In the genomic region with DNA sequence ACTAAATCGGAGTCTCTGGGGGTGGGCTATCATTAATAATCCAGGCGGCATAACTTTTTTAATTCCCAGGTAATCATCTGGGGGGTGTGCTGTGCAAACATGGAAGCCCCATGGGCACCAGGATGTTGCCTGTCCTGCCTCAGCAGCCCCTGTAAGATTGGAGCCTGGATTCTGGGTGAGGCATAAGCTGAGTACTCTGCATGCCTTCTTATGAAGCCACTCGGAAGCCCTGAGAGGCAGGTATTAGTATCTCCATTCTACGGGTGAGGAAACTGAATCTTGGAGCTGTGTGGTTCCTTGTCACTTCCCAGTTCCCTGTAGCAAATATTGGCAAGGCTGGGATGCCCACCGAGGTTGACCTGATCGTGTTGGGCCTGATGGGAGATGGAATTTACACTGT, we compare ENCODE assay signal across 1 cellular context.
TF ChIP-seq lines count a peak whose summit lies in the region.

No MANE protein-coding gene starts in this region.

TF ChIP-seq in GM23338, 12 proteins besides CTCF, POLR2A, EP300 and RAD21 (continued from another document):
- TF ChIP-seq, protein P1, sequence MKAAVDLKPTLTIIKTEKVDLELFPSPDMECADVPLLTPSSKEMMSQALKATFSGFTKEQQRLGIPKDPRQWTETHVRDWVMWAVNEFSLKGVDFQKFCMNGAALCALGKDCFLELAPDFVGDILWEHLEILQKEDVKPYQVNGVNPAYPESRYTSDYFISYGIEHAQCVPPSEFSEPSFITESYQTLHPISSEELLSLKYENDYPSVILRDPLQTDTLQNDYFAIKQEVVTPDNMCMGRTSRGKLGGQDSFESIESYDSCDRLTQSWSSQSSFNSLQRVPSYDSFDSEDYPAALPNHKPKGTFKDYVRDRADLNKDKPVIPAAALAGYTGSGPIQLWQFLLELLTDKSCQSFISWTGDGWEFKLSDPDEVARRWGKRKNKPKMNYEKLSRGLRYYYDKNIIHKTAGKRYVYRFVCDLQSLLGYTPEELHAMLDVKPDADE (IDR thresholded peaks at IDR 0.05), result no peak
- TF ChIP-seq, protein P2, sequence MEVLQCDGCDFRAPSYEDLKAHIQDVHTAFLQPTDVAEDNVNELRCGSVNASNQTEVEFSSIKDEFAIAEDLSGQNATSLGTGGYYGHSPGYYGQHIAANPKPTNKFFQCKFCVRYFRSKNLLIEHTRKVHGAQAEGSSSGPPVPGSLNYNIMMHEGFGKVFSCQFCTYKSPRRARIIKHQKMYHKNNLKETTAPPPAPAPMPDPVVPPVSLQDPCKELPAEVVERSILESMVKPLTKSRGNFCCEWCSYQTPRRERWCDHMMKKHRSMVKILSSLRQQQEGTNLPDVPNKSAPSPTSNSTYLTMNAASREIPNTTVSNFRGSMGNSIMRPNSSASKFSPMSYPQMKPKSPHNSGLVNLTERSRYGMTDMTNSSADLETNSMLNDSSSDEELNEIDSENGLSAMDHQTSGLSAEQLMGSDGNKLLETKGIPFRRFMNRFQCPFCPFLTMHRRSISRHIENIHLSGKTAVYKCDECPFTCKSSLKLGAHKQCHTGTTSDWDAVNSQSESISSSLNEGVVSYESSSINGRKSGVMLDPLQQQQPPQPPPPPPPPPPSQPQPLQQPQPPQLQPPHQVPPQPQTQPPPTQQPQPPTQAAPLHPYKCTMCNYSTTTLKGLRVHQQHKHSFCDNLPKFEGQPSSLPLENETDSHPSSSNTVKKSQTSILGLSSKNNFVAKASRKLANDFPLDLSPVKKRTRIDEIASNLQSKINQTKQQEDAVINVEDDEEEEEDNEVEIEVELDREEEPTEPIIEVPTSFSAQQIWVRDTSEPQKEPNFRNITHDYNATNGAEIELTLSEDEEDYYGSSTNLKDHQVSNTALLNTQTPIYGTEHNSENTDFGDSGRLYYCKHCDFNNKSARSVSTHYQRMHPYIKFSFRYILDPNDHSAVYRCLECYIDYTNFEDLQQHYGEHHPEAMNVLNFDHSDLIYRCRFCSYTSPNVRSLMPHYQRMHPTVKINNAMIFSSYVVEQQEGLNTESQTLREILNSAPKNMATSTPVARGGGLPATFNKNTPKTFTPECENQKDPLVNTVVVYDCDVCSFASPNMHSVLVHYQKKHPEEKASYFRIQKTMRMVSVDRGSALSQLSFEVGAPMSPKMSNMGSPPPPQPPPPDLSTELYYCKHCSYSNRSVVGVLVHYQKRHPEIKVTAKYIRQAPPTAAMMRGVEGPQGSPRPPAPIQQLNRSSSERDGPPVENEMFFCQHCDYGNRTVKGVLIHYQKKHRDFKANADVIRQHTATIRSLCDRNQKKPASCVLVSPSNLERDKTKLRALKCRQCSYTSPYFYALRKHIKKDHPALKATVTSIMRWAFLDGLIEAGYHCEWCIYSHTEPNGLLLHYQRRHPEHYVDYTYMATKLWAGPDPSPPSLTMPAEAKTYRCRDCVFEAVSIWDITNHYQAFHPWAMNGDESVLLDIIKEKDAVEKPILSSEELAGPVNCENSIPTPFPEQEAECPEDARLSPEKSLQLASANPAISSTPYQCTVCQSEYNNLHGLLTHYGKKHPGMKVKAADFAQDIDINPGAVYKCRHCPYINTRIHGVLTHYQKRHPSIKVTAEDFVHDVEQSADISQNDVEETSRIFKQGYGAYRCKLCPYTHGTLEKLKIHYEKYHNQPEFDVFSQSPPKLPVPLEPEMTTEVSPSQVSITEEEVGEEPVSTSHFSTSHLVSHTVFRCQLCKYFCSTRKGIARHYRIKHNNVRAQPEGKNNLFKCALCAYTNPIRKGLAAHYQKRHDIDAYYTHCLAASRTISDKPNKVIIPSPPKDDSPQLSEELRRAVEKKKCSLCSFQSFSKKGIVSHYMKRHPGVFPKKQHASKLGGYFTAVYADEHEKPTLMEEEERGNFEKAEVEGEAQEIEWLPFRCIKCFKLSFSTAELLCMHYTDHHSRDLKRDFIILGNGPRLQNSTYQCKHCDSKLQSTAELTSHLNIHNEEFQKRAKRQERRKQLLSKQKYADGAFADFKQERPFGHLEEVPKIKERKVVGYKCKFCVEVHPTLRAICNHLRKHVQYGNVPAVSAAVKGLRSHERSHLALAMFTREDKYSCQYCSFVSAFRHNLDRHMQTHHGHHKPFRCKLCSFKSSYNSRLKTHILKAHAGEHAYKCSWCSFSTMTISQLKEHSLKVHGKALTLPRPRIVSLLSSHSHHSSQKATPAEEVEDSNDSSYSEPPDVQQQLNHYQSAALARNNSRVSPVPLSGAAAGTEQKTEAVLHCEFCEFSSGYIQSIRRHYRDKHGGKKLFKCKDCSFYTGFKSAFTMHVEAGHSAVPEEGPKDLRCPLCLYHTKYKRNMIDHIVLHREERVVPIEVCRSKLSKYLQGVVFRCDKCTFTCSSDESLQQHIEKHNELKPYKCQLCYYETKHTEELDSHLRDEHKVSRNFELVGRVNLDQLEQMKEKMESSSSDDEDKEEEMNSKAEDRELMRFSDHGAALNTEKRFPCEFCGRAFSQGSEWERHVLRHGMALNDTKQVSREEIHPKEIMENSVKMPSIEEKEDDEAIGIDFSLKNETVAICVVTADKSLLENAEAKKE (CRISPR knock-in tag; IDR thresholded peaks at IDR 0.05), result no peak
TF ChIP-seq in GM23338: peak in this region for 0.
